ENCODE assay signal across 1 cellular context in the genomic region with DNA sequence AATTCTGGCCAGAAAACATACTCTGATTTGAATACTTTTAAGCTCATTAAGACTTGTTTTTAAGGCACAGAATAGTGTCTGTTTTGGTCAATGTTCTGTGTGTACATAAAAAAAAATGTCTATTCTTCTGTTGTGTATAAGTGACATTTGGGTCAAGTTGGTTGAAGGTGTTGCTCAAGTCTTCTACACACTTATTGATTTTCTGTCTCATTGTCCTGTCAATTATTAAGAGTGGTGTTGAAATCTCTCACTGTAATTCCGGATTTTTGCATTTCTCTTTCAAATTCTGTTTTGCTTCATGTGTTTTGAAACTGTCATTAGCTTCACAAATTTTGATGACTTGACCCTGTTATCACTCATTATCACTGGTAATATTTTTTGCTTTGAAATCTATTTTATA.
A peak's percentile ranks its signal among the peaks of the same experiment; 100 is the strongest.
TF ChIP-seq lines count a peak whose summit lies in the region.

No MANE protein-coding gene starts in this region.

TF ChIP-seq in HepG2, 621 proteins besides CTCF, POLR2A, EP300 and RAD21 (continued from another document and continues in another):
- TF ChIP-seq, protein P1, sequence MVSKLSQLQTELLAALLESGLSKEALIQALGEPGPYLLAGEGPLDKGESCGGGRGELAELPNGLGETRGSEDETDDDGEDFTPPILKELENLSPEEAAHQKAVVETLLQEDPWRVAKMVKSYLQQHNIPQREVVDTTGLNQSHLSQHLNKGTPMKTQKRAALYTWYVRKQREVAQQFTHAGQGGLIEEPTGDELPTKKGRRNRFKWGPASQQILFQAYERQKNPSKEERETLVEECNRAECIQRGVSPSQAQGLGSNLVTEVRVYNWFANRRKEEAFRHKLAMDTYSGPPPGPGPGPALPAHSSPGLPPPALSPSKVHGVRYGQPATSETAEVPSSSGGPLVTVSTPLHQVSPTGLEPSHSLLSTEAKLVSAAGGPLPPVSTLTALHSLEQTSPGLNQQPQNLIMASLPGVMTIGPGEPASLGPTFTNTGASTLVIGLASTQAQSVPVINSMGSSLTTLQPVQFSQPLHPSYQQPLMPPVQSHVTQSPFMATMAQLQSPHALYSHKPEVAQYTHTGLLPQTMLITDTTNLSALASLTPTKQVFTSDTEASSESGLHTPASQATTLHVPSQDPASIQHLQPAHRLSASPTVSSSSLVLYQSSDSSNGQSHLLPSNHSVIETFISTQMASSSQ (IDR thresholded peaks at IDR 0.05; ENCODE audit: low read depth), result peak; percentile 72
- TF ChIP-seq, protein P1 (CRISPR knock-in tag; IDR thresholded peaks at IDR 0.05; ENCODE audit: borderline replicate concordance), result no peak; the same call in 1 of the 2 replicates
- TF ChIP-seq, protein P2, sequence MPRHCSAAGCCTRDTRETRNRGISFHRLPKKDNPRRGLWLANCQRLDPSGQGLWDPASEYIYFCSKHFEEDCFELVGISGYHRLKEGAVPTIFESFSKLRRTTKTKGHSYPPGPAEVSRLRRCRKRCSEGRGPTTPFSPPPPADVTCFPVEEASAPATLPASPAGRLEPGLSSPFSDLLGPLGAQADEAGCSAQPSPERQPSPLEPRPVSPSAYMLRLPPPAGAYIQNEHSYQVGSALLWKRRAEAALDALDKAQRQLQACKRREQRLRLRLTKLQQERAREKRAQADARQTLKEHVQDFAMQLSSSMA (CRISPR knock-in tag; IDR thresholded peaks at IDR 0.05), result no peak
- no peak for TF ChIP-seq SMAD1 (CRISPR knock-in tag; IDR thresholded peaks at IDR 0.05; ENCODE audit: borderline replicate concordance, low read depth)
- TF ChIP-seq, protein P3, sequence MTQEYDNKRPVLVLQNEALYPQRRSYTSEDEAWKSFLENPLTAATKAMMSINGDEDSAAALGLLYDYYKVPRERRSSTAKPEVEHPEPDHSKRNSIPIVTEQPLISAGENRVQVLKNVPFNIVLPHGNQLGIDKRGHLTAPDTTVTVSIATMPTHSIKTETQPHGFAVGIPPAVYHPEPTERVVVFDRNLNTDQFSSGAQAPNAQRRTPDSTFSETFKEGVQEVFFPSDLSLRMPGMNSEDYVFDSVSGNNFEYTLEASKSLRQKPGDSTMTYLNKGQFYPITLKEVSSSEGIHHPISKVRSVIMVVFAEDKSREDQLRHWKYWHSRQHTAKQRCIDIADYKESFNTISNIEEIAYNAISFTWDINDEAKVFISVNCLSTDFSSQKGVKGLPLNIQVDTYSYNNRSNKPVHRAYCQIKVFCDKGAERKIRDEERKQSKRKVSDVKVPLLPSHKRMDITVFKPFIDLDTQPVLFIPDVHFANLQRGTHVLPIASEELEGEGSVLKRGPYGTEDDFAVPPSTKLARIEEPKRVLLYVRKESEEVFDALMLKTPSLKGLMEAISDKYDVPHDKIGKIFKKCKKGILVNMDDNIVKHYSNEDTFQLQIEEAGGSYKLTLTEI (CRISPR knock-in tag; conservative IDR thresholded peaks at IDR 0.05), result no peak
- no peak for TF ChIP-seq KAT8 (CRISPR knock-in tag; IDR thresholded peaks at IDR 0.05)
- TF ChIP-seq ZNF724P (CRISPR knock-in tag; IDR thresholded peaks at IDR 0.05; ENCODE audit: borderline replicate concordance), result no peak
- TF ChIP-seq, protein P4, sequence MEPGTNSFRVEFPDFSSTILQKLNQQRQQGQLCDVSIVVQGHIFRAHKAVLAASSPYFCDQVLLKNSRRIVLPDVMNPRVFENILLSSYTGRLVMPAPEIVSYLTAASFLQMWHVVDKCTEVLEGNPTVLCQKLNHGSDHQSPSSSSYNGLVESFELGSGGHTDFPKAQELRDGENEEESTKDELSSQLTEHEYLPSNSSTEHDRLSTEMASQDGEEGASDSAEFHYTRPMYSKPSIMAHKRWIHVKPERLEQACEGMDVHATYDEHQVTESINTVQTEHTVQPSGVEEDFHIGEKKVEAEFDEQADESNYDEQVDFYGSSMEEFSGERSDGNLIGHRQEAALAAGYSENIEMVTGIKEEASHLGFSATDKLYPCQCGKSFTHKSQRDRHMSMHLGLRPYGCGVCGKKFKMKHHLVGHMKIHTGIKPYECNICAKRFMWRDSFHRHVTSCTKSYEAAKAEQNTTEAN (CRISPR knock-in tag; conservative IDR thresholded peaks at IDR 0.05), result no peak; the same call in 1 of the 2 replicates
- TF ChIP-seq, protein P5, sequence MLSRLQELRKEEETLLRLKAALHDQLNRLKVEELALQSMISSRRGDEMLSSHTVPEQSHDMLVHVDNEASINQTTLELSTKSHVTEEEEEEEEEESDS (CRISPR knock-in tag; IDR thresholded peaks at IDR 0.05; ENCODE audit: borderline replicate concordance), result no peak
- TF ChIP-seq ZNF431 (CRISPR knock-in tag; IDR thresholded peaks at IDR 0.05; ENCODE audit: borderline replicate concordance, low read depth), result no peak
- peak; percentile 18; the same call in 1 of the 2 replicates for TF ChIP-seq PPARG (CRISPR knock-in tag; conservative IDR thresholded peaks at IDR 0.05)
- no peak for TF ChIP-seq DR1 (CRISPR knock-in tag; IDR thresholded peaks at IDR 0.05)
- no peak for TF ChIP-seq CBX5 (CRISPR knock-in tag; IDR thresholded peaks at IDR 0.05; ENCODE audit: borderline replicate concordance)
- TF ChIP-seq, protein P6, sequence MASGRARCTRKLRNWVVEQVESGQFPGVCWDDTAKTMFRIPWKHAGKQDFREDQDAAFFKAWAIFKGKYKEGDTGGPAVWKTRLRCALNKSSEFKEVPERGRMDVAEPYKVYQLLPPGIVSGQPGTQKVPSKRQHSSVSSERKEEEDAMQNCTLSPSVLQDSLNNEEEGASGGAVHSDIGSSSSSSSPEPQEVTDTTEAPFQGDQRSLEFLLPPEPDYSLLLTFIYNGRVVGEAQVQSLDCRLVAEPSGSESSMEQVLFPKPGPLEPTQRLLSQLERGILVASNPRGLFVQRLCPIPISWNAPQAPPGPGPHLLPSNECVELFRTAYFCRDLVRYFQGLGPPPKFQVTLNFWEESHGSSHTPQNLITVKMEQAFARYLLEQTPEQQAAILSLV (CRISPR knock-in tag; IDR thresholded peaks at IDR 0.05; ENCODE audit: borderline replicate concordance), result no peak
- no peak for TF ChIP-seq GZF1 (CRISPR knock-in tag; IDR thresholded peaks at IDR 0.05)
- no peak for TF ChIP-seq ELF1 (CRISPR knock-in tag; IDR thresholded peaks at IDR 0.05)
- TF ChIP-seq, protein P7, sequence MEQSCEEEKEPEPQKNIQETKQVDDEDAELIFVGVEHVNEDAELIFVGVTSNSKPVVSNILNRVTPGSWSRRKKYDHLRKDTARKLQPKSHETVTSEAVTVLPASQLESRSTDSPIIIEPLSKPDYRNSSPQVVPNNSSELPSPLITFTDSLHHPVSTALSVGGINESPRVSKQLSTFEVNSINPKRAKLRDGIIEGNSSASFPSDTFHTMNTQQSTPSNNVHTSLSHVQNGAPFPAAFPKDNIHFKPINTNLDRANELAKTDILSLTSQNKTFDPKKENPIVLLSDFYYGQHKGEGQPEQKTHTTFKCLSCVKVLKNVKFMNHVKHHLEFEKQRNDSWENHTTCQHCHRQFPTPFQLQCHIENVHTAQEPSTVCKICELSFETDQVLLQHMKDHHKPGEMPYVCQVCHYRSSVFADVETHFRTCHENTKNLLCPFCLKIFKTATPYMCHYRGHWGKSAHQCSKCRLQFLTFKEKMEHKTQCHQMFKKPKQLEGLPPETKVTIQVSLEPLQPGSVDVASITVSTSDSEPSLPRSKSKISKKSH (CRISPR knock-in tag; IDR thresholded peaks at IDR 0.05; ENCODE audit: borderline replicate concordance), result no peak
- no peak for TF ChIP-seq ZFP36 (IDR thresholded peaks at IDR 0.05; ENCODE audit: borderline replicate concordance, low read depth, low read length, partially characterized antibody)
- no peak for TF ChIP-seq SIX4 (CRISPR knock-in tag; IDR thresholded peaks at IDR 0.05)
- no peak for TF ChIP-seq ZNF530 (CRISPR knock-in tag; IDR thresholded peaks at IDR 0.05; ENCODE audit: low read depth)
- TF ChIP-seq, protein P8, sequence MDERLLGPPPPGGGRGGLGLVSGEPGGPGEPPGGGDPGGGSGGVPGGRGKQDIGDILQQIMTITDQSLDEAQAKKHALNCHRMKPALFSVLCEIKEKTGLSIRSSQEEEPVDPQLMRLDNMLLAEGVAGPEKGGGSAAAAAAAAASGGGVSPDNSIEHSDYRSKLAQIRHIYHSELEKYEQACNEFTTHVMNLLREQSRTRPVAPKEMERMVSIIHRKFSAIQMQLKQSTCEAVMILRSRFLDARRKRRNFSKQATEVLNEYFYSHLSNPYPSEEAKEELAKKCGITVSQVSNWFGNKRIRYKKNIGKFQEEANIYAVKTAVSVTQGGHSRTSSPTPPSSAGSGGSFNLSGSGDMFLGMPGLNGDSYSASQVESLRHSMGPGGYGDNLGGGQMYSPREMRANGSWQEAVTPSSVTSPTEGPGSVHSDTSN (CRISPR knock-in tag; IDR thresholded peaks at IDR 0.05), result peak; percentile 82
- no peak for TF ChIP-seq CENPX (CRISPR knock-in tag; IDR thresholded peaks at IDR 0.05)
- TF ChIP-seq ZNF234 (CRISPR knock-in tag; conservative IDR thresholded peaks at IDR 0.05), result no peak
- TF ChIP-seq LCORL (IDR thresholded peaks at IDR 0.05), result no peak
- TF ChIP-seq LCORL (CRISPR knock-in tag; IDR thresholded peaks at IDR 0.05), result no peak
- TF ChIP-seq ZFP37 (CRISPR knock-in tag; IDR thresholded peaks at IDR 0.05; ENCODE audit: borderline replicate concordance), result no peak
- peak; percentile 60; the same call in 1 of the 2 replicates for TF ChIP-seq BCL6 (CRISPR knock-in tag; IDR thresholded peaks at IDR 0.05)
- no peak for TF ChIP-seq ZNF3 (CRISPR knock-in tag; IDR thresholded peaks at IDR 0.05)
- TF ChIP-seq HDAC1 (CRISPR knock-in tag; IDR thresholded peaks at IDR 0.05), result no peak
- TF ChIP-seq ARHGAP35 (CRISPR knock-in tag; IDR thresholded peaks at IDR 0.05; ENCODE audit: borderline replicate concordance), result no peak
- peak; percentile 46; the same call in 1 of the 2 replicates for TF ChIP-seq HMG20A (CRISPR knock-in tag; IDR thresholded peaks at IDR 0.05; ENCODE audit: borderline replicate concordance)
- TF ChIP-seq, protein P9, sequence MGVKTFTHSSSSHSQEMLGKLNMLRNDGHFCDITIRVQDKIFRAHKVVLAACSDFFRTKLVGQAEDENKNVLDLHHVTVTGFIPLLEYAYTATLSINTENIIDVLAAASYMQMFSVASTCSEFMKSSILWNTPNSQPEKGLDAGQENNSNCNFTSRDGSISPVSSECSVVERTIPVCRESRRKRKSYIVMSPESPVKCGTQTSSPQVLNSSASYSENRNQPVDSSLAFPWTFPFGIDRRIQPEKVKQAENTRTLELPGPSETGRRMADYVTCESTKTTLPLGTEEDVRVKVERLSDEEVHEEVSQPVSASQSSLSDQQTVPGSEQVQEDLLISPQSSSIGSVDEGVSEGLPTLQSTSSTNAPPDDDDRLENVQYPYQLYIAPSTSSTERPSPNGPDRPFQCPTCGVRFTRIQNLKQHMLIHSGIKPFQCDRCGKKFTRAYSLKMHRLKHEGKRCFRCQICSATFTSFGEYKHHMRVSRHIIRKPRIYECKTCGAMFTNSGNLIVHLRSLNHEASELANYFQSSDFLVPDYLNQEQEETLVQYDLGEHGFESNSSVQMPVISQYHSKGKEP (CRISPR knock-in tag; IDR thresholded peaks at IDR 0.05), result no peak
- TF ChIP-seq PLRG1 (conservative IDR thresholded peaks at IDR 0.05), result no peak
- no peak for TF ChIP-seq KMT2B (CRISPR knock-in tag; IDR thresholded peaks at IDR 0.05)
- TF ChIP-seq, protein P10, sequence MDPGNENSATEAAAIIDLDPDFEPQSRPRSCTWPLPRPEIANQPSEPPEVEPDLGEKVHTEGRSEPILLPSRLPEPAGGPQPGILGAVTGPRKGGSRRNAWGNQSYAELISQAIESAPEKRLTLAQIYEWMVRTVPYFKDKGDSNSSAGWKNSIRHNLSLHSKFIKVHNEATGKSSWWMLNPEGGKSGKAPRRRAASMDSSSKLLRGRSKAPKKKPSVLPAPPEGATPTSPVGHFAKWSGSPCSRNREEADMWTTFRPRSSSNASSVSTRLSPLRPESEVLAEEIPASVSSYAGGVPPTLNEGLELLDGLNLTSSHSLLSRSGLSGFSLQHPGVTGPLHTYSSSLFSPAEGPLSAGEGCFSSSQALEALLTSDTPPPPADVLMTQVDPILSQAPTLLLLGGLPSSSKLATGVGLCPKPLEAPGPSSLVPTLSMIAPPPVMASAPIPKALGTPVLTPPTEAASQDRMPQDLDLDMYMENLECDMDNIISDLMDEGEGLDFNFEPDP (CRISPR knock-in tag; conservative IDR thresholded peaks at IDR 0.05), result no peak
- no peak for TF ChIP-seq ZFP82 (CRISPR knock-in tag; IDR thresholded peaks at IDR 0.05; ENCODE audit: borderline replicate concordance)
- TF ChIP-seq, protein P11, sequence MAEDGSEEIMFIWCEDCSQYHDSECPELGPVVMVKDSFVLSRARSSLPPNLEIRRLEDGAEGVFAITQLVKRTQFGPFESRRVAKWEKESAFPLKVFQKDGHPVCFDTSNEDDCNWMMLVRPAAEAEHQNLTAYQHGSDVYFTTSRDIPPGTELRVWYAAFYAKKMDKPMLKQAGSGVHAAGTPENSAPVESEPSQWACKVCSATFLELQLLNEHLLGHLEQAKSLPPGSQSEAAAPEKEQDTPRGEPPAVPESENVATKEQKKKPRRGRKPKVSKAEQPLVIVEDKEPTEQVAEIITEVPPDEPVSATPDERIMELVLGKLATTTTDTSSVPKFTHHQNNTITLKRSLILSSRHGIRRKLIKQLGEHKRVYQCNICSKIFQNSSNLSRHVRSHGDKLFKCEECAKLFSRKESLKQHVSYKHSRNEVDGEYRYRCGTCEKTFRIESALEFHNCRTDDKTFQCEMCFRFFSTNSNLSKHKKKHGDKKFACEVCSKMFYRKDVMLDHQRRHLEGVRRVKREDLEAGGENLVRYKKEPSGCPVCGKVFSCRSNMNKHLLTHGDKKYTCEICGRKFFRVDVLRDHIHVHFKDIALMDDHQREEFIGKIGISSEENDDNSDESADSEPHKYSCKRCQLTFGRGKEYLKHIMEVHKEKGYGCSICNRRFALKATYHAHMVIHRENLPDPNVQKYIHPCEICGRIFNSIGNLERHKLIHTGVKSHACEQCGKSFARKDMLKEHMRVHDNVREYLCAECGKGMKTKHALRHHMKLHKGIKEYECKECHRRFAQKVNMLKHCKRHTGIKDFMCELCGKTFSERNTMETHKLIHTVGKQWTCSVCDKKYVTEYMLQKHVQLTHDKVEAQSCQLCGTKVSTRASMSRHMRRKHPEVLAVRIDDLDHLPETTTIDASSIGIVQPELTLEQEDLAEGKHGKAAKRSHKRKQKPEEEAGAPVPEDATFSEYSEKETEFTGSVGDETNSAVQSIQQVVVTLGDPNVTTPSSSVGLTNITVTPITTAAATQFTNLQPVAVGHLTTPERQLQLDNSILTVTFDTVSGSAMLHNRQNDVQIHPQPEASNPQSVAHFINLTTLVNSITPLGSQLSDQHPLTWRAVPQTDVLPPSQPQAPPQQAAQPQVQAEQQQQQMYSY (CRISPR knock-in tag; IDR thresholded peaks at IDR 0.05), result no peak
- no peak for TF ChIP-seq ZNF562 (CRISPR knock-in tag; IDR thresholded peaks at IDR 0.05; ENCODE audit: borderline replicate concordance)
- TF ChIP-seq ZNF713 (CRISPR knock-in tag; IDR thresholded peaks at IDR 0.05), result no peak
- TF ChIP-seq ZNF510 (CRISPR knock-in tag; IDR thresholded peaks at IDR 0.05; ENCODE audit: low read depth), result no peak
- peak; percentile 83; the same call in 1 of the 2 replicates for TF ChIP-seq SOX13 (IDR thresholded peaks at IDR 0.05)
- peak in 1 of 2 experiments; percentile 96; a peak in 2 of 4 replicates for TF ChIP-seq SOX13 (CRISPR knock-in tag; conservative IDR thresholded peaks at IDR 0.05 in 1 of 2, IDR thresholded peaks at IDR 0.05 in 1 of 2)
- TF ChIP-seq ZNF749 (CRISPR knock-in tag; IDR thresholded peaks at IDR 0.05; ENCODE audit: borderline replicate concordance), result no peak
